In genomic region chr2:3659447-3660432, GRCh38 we compare ENCODE assay signal across 10 cellular contexts. TPM values are rescaled to one million over a fixed set of nuclear protein-coding genes. Genes with fewer than 3 reads are reported as not detected.
DNase-seq lines count a peak whose midpoint lies in the region; ATAC-seq, FAIRE-seq and TF ChIP-seq lines count a peak whose summit lies in the region.
"Had no signal": no experiment of that assay in that cellular context is flagged by ENCODE, and none has a peak within 500 bp of the region (broad histone marks: within the 10 kb centered on the region; RNA-seq: fewer than 3 reads in every experiment).

No MANE protein-coding gene starts in this region.

- no peaks in the 10 kb centered on the region for H3K27me3 Mint-ChIP-seq in stimulated activated naive CD8-positive, alpha-beta T cell treated with anti-CD3 and anti-CD28 coated beads, Interleukin-15, Interleukin-2, amounts not matched to agents 100 ng/mL and 50 ng/mL, for 24 hours
- H3K27me3 Mint-ChIP-seq in activated T-helper 17 cell treated with anti-CD3 and anti-CD28 coated beads, Interleukin-2, amount 50 U/mL, for 72 hours, result no peaks in the 10 kb centered on the region

- peak overlapping the region; percentile 15 for H3K27ac ChIP-seq in HepG2 (ENCODE audit: extremely low read length, insufficient read depth, low read length)
- H3K27ac ChIP-seq: neutrophil had no signal

- H3K4me1 ChIP-seq in HepG2 (ENCODE audit: insufficient read depth, low read length), result peaks cover 66% of the 10 kb centered on the region

- H3K4me3 Mint-ChIP-seq in stimulated activated naive CD8-positive, alpha-beta T cell treated with anti-CD3 and anti-CD28 coated beads, Interleukin-15, Interleukin-2, amounts not matched to agents 100 ng/mL and 50 ng/mL, for 24 hours, result no peak overlapping the region
- H3K4me3 Mint-ChIP-seq in activated T-helper 17 cell treated with anti-CD3 and anti-CD28 coated beads, Interleukin-2, amount 50 U/mL, for 72 hours, result peak overlapping the region; percentile 25

- H3K27ac Mint-ChIP-seq in stimulated activated naive CD8-positive, alpha-beta T cell treated with anti-CD3 and anti-CD28 coated beads, Interleukin-15, Interleukin-2, amounts not matched to agents 100 ng/mL and 50 ng/mL, for 24 hours, result peak overlapping the region; percentile 62
- H3K27ac Mint-ChIP-seq in activated T-helper 17 cell treated with anti-CD3 and anti-CD28 coated beads, Interleukin-2, amount 50 U/mL, for 72 hours, result peak overlapping the region; percentile 70

- no peaks in the 10 kb centered on the region for H3K36me3 Mint-ChIP-seq in stimulated activated naive CD8-positive, alpha-beta T cell treated with anti-CD3 and anti-CD28 coated beads, Interleukin-15, Interleukin-2, amounts not matched to agents 100 ng/mL and 50 ng/mL, for 24 hours (ENCODE audit: low read depth)
- H3K36me3 Mint-ChIP-seq in activated T-helper 17 cell treated with anti-CD3 and anti-CD28 coated beads, Interleukin-2, amount 50 U/mL, for 72 hours (ENCODE audit: low read depth), result no peaks in the 10 kb centered on the region

- peak overlapping the region; percentile 89 for H3K4me2 ChIP-seq in HepG2 (ENCODE audit: low read depth, low read length)

- H4K20me1 ChIP-seq in HepG2 (ENCODE audit: insufficient read depth, low read length), result no peaks in the 10 kb centered on the region

- TF ChIP-seq CTCF in HepG2 (CRISPR knock-in tag; IDR thresholded peaks at IDR 0.05), result no peak

- 0 out of 4 replicates have a peak, but pooled peaks of 1 of the 2 experiments have one; percentile 18 for TF ChIP-seq POLR2A in HepG2 (IDR thresholded peaks at IDR 0.05; ENCODE audit: insufficient read depth in 1 of 2, low read depth in 2 of 2, low read length in 2 of 2)

- peaks cover 0 to 10% of the 10 kb centered on the region in 2 experiments; a peak in 2 of 5 replicates for H3K27me3 ChIP-seq in HepG2 (ENCODE audit: control insufficient read depth in 1 of 2, insufficient read depth in 2 of 2, low read length in 2 of 2)

- WGBS in HepG2 (ENCODE audit: low lambda C conversion rate), result 36% methylated on average over 26 of the region's 26 CpGs

- no peak for TF ChIP-seq RAD21 in HepG2 (CRISPR knock-in tag; IDR thresholded peaks at IDR 0.05)

- H3K79me2 ChIP-seq in HepG2 (ENCODE audit: insufficient read depth, low read length), result no peaks in the 10 kb centered on the region

- TSS peak; percentile 52 for BruUV-seq in HepG2 (replicated peaks; lab: Mats Ljungman, UMichigan)

- peak overlapping the region; percentile 53 for H3K9ac ChIP-seq in HepG2 (ENCODE audit: insufficient read depth, low read depth, low read length)

- H3K9me3 Mint-ChIP-seq in stimulated activated naive CD8-positive, alpha-beta T cell treated with anti-CD3 and anti-CD28 coated beads, Interleukin-15, Interleukin-2, amounts not matched to agents 100 ng/mL and 50 ng/mL, for 24 hours, result no peaks in the 10 kb centered on the region
- H3K9me3 Mint-ChIP-seq in activated T-helper 17 cell treated with anti-CD3 and anti-CD28 coated beads, Interleukin-2, amount 50 U/mL, for 72 hours, result peaks cover 9% of the 10 kb centered on the region

- in situ Hi-C loops in HepG2 (cut with HindIII; ENCODE audit: extremely low pct_ligation_motif_present, low pct_unique_long_range_greater_than_20kb), result no loop called here

- no peaks in the 10 kb centered on the region for H3K9me3 ChIP-seq in HepG2 (ENCODE audit: low read length)
- H3K9me3 ChIP-seq: neutrophil had no signal

- CTCF ChIA-PET in HepG2 (lab: Yijun Ruan, JAX; ENCODE audit: low intra/inter-chr PET ratio, low total read pairs), result no interaction called here

- no peak for ATAC-seq in stimulated activated naive CD8-positive, alpha-beta T cell treated with anti-CD3 and anti-CD28 coated beads, Interleukin-15, Interleukin-2, amounts not matched to agents 100 U/mL and 50 U/mL, for 24 hours
- peak; percentile 51 for ATAC-seq in activated T-helper 17 cell treated with anti-CD3 and anti-CD28 coated beads, Interleukin-2, amount 50 U/mL, for 72 hours (replicated peaks)
- ATAC-seq in HepG2, result peak; percentile 56

- no peaks in the 10 kb centered on the region for H3K36me3 ChIP-seq in HepG2 (replicated peaks in 1 of 2; ENCODE audit: control insufficient read depth in 1 of 2, insufficient read depth in 2 of 2, low read length in 2 of 2)
- H3K36me3 ChIP-seq: neutrophil had no signal

- no peak for TF ChIP-seq EP300 in HepG2 (IDR thresholded peaks at IDR 0.05; ENCODE audit: low read depth in 2 of 2, low read length in 2 of 2)
- TF ChIP-seq EP300 in HepG2 (CRISPR knock-in tag; IDR thresholded peaks at IDR 0.05; ENCODE audit: borderline replicate concordance), result no peak

- peak overlapping the region; percentile 33 to 56 (median 41); a peak in 5 of 6 replicates for H3K4me3 ChIP-seq in HepG2 (replicated peaks in 1 of 3; ENCODE audit: insufficient read depth in 1 of 3, low read depth in 2 of 3, low read length in 3 of 3)

- FAIRE-seq in HepG2 (lab: Jason Lieb, UNC), result peak; percentile 83
- FAIRE-seq in urothelium cell line (lab: Jason Lieb, UNC), result no peak

- POLR2A ChIA-PET in HepG2 (lab: Yijun Ruan, JAX), result interaction anchor here (0.7 to 1.5 kb wide), 6 partner anchors 8 to 282 kb away, joined by 3 to 5 read pairs (median 3); partner anchors contain the start of genes EIPR1 and RNASEH1

- no peak for DNase-seq in stimulated activated naive CD8-positive, alpha-beta T cell treated with anti-CD3 and anti-CD28 coated beads, Interleukin-15, Interleukin-2, amounts not matched to agents 100 U/mL and 50 U/mL, for 24 hours
- DNase-seq in HepG2 (ENCODE audit: low spot score), result peak; percentile 47
- no peak for DNase-seq in urothelium cell line (ENCODE audit: low spot score)
- no peak for DNase-seq in NCI-H128 (lab: John Stamatoyannopoulos, UW; ENCODE audit: unreplicated experiment)
- no peak for DNase-seq in cortex of kidney (lab: John Stamatoyannopoulos, UW)
- no peak for DNase-seq in stimulated activated naive CD4-positive, alpha-beta T cell treated with Interleukin-2 at 50 U/mL for 16 hours (lab: John Stamatoyannopoulos, UW)

- H2AFZ ChIP-seq in HepG2 (ENCODE audit: low read length), result peak overlapping the region; percentile 20

- peaks cover 9% of the 10 kb centered on the region for H3K4me1 Mint-ChIP-seq in stimulated activated naive CD8-positive, alpha-beta T cell treated with anti-CD3 and anti-CD28 coated beads, Interleukin-15, Interleukin-2, amounts not matched to agents 100 ng/mL and 50 ng/mL, for 24 hours (ENCODE audit: low read depth)
- H3K4me1 Mint-ChIP-seq in activated T-helper 17 cell treated with anti-CD3 and anti-CD28 coated beads, Interleukin-2, amount 50 U/mL, for 72 hours, result peaks cover 11% of the 10 kb centered on the region

- intact Hi-C loops in HepG2 (cut with micrococcal nuclease; ENCODE audit: unreplicated experiment), result loop anchor here (5.0 to 10.0 kb wide), 2 partner anchors 282 to 355 kb away; partner anchors contain the start of genes EIPR1 and TRAPPC12

RNA-seq across cellular contexts. Expression of gene ALLC, which starts 1.7 kb away (rescaled TPM):
- not detected for total RNA-seq in activated T-helper 17 cell treated with anti-CD3 and anti-CD28 coated beads, Interleukin-2, amount 50 U/mL, for 72 hours
- total RNA-seq in HepG2 (2016; rRNA removed; fragmentation: Illumina TruSeq; extraction: Trizol), result 0.11 TPM in 1 of 2 replicates, not detected in the other
- total RNA-seq in HepG2 (2016; cell fraction: cytosol; rRNA removed; fragmentation: Illumina TruSeq; extraction: Trizol; ENCODE audit: low read depth), result 0.20 TPM in 1 of 2 replicates, not detected in the other
- 0.19 TPM in 1 of 2 replicates, not detected in the other for total RNA-seq in HepG2 (2016; cell fraction: insoluble cytoplasmic fraction; rRNA removed; fragmentation: Illumina TruSeq; extraction: Trizol)
- total RNA-seq in HepG2 (2016; cell fraction: membrane; rRNA removed; fragmentation: Illumina TruSeq; extraction: Trizol), result 0.14 TPM in 1 of 2 replicates, not detected in the other
- 0.25 and 0.43 TPM in 2 replicates for total RNA-seq in HepG2 (2016; cell fraction: nucleus; rRNA removed; fragmentation: Illumina TruSeq; extraction: Trizol)
- 0.04 and 0.08 TPM in 2 replicates for polyA plus RNA-seq in HepG2 (2011; rRNA removed)
- polyA plus RNA-seq in HepG2 (2011; cell fraction: cytosol; rRNA removed), result 0.03 TPM in 1 of 2 replicates, not detected in the other
- polyA plus RNA-seq in HepG2 (2011; cell fraction: nucleus; rRNA removed), result 0.07 and 0.16 TPM in 2 replicates
- polyA plus RNA-seq in HepG2 (2012), result not detected in 2 replicates
- polyA plus RNA-seq in HepG2 (2016; cell fraction: cytosol; fragmentation: Illumina TruSeq; extraction: Trizol; ENCODE audit: low read depth), result not detected in 2 replicates
- polyA plus RNA-seq in HepG2 (2016; cell fraction: insoluble cytoplasmic fraction; fragmentation: Illumina TruSeq; extraction: Trizol; ENCODE audit: low read depth), result 0.25 TPM in 1 of 2 replicates, not detected in the other
- polyA plus RNA-seq in HepG2 (2016; cell fraction: membrane; fragmentation: Illumina TruSeq; extraction: Trizol; ENCODE audit: low read depth), result 0.08 TPM in 1 of 2 replicates, not detected in the other
- 0.92 and 1.3 TPM in 2 replicates for polyA plus RNA-seq in HepG2 (2016; cell fraction: nucleus; fragmentation: Illumina TruSeq; extraction: Trizol; ENCODE audit: insufficient read depth, low read depth)
- polyA minus RNA-seq in HepG2 (2011; rRNA and poly(A)+ RNA removed; ENCODE audit: low replicate concordance), result not detected in 2 replicates
- polyA minus RNA-seq in HepG2 (2011; cell fraction: cytosol; rRNA and poly(A)+ RNA removed), result not detected in 2 replicates
- 0.39 TPM in 1 of 2 replicates, not detected in the other for polyA minus RNA-seq in HepG2 (2011; cell fraction: nucleus; rRNA and poly(A)+ RNA removed)

RNA-seq across cellular contexts. Expression of gene DCDC2C, which starts 43.6 kb away (rescaled TPM):
- total RNA-seq in activated T-helper 17 cell treated with anti-CD3 and anti-CD28 coated beads, Interleukin-2, amount 50 U/mL, for 72 hours, result not detected
- total RNA-seq in HepG2 (2016; rRNA removed; fragmentation: Illumina TruSeq; extraction: Trizol), result not detected in 2 replicates
- not detected in 2 replicates for total RNA-seq in HepG2 (2016; cell fraction: cytosol; rRNA removed; fragmentation: Illumina TruSeq; extraction: Trizol; ENCODE audit: low read depth)
- total RNA-seq in HepG2 (2016; cell fraction: insoluble cytoplasmic fraction; rRNA removed; fragmentation: Illumina TruSeq; extraction: Trizol), result not detected in 2 replicates
- not detected in 2 replicates for total RNA-seq in HepG2 (2016; cell fraction: membrane; rRNA removed; fragmentation: Illumina TruSeq; extraction: Trizol)
- total RNA-seq in HepG2 (2016; cell fraction: nucleus; rRNA removed; fragmentation: Illumina TruSeq; extraction: Trizol), result not detected in 2 replicates
- not detected in 2 replicates for polyA plus RNA-seq in HepG2 (2011; rRNA removed)
- polyA plus RNA-seq in HepG2 (2011; cell fraction: cytosol; rRNA removed), result not detected in 2 replicates
- not detected in 2 replicates for polyA plus RNA-seq in HepG2 (2011; cell fraction: nucleus; rRNA removed)
- not detected in 2 replicates for polyA plus RNA-seq in HepG2 (2012)
- polyA plus RNA-seq in HepG2 (2016; cell fraction: cytosol; fragmentation: Illumina TruSeq; extraction: Trizol; ENCODE audit: low read depth), result not detected in 2 replicates
- polyA plus RNA-seq in HepG2 (2016; cell fraction: insoluble cytoplasmic fraction; fragmentation: Illumina TruSeq; extraction: Trizol; ENCODE audit: low read depth), result not detected in 2 replicates
- not detected in 2 replicates for polyA plus RNA-seq in HepG2 (2016; cell fraction: membrane; fragmentation: Illumina TruSeq; extraction: Trizol; ENCODE audit: low read depth)
- polyA plus RNA-seq in HepG2 (2016; cell fraction: nucleus; fragmentation: Illumina TruSeq; extraction: Trizol; ENCODE audit: insufficient read depth, low read depth), result not detected in 2 replicates
- polyA minus RNA-seq in HepG2 (2011; rRNA and poly(A)+ RNA removed; ENCODE audit: low replicate concordance), result not detected in 2 replicates
- polyA minus RNA-seq in HepG2 (2011; cell fraction: cytosol; rRNA and poly(A)+ RNA removed), result not detected in 2 replicates
- not detected in 2 replicates for polyA minus RNA-seq in HepG2 (2011; cell fraction: nucleus; rRNA and poly(A)+ RNA removed)
- total RNA-seq: Daoy had no signal
